2 cellular contexts compared by ENCODE assay signal in genomic region chr11:75467881-75468280, GRCh38.
TF ChIP-seq lines count a peak whose summit lies in the region.

No MANE protein-coding gene starts in this region.

TF ChIP-seq in IMR-90, 13 proteins besides CTCF, POLR2A, EP300 and RAD21:
- TF ChIP-seq FOS (IDR thresholded peaks at IDR 0.05; ENCODE audit: low read depth, low read length) (no peak), RCOR1 (IDR thresholded peaks at IDR 0.05; ENCODE audit: insufficient replicate concordance, low read length) (no peak), MAZ (IDR thresholded peaks at IDR 0.05; ENCODE audit: borderline replicate concordance, low read depth, low read length) (no peak), MAFK (IDR thresholded peaks at IDR 0.05; ENCODE audit: low read depth, low read length) (no peak), MXI1 (IDR thresholded peaks at IDR 0.05; ENCODE audit: borderline replicate concordance, low read depth, low read length) (no peak), RFX5 (IDR thresholded peaks at IDR 0.05; ENCODE audit: low read depth, low read length) (no peak), SMC3 (IDR thresholded peaks at IDR 0.05; ENCODE audit: low read depth, low read length) (no peak), CEBPB (IDR thresholded peaks at IDR 0.05; ENCODE audit: low read depth, low read length) (no peak), CHD1 (IDR thresholded peaks at IDR 0.05; ENCODE audit: low read depth, low read length) (no peak), BHLHE40 (IDR thresholded peaks at IDR 0.05; ENCODE audit: low read depth, low read length) (no peak), NFE2L2 (IDR thresholded peaks at IDR 0.05; ENCODE audit: low read depth, low read length) (no peak)
- TF ChIP-seq, protein P1, sequence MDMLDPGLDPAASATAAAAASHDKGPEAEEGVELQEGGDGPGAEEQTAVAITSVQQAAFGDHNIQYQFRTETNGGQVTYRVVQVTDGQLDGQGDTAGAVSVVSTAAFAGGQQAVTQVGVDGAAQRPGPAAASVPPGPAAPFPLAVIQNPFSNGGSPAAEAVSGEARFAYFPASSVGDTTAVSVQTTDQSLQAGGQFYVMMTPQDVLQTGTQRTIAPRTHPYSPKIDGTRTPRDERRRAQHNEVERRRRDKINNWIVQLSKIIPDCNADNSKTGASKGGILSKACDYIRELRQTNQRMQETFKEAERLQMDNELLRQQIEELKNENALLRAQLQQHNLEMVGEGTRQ (IDR thresholded peaks at IDR 0.05; ENCODE audit: low read depth, low read length): no peak
- TF ChIP-seq, protein P2, sequence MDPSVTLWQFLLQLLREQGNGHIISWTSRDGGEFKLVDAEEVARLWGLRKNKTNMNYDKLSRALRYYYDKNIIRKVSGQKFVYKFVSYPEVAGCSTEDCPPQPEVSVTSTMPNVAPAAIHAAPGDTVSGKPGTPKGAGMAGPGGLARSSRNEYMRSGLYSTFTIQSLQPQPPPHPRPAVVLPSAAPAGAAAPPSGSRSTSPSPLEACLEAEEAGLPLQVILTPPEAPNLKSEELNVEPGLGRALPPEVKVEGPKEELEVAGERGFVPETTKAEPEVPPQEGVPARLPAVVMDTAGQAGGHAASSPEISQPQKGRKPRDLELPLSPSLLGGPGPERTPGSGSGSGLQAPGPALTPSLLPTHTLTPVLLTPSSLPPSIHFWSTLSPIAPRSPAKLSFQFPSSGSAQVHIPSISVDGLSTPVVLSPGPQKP (IDR thresholded peaks at IDR 0.05; ENCODE audit: borderline replicate concordance, low read depth, low read length): no peak
TF ChIP-seq in IMR-90: peak in this region for 0.

TF ChIP-seq in K562, 482 proteins besides CTCF, POLR2A, EP300 and RAD21:
- no peak for TF ChIP-seq HEY1 (CRISPR knock-in tag; IDR thresholded peaks at IDR 0.05; ENCODE audit: borderline replicate concordance)
- no peak for TF ChIP-seq HOXB6 (CRISPR knock-in tag; IDR thresholded peaks at IDR 0.05; ENCODE audit: borderline replicate concordance)
- no peak for TF ChIP-seq SMAD3 (CRISPR knock-in tag; conservative IDR thresholded peaks at IDR 0.05)
TF ChIP-seq in K562: peak in this region for 0.
